8 cellular contexts compared by ENCODE assay signal in genomic region chr18:27685807-27686412, GRCh38.
A peak's percentile ranks its signal among the peaks of the same experiment; 100 is the strongest.
DNase-seq lines count a peak whose midpoint lies in the region; ATAC-seq and TF ChIP-seq lines count a peak whose summit lies in the region.

No MANE protein-coding gene starts in this region.

- no peak overlapping the region for H3K27ac Mint-ChIP-seq in activated CD4-positive, alpha-beta T cell treated with anti-CD3 and anti-CD28 coated beads for 36 hours
- no peak overlapping the region for H3K27ac Mint-ChIP-seq in neural crest cell (ENCODE audit: unreplicated experiment)
- no peak overlapping the region for H3K27ac Mint-ChIP-seq in CD8-positive, alpha-beta T cell

- no peaks in the 10 kb centered on the region for H3K27me3 ChIP-seq in CD8-positive, alpha-beta T cell (ENCODE audit: insufficient read depth, low read length)

- no peaks in the 10 kb centered on the region for H3K36me3 ChIP-seq in CD8-positive, alpha-beta T cell (ENCODE audit: insufficient read depth, low read length)

- peaks cover 10% of the 10 kb centered on the region for H3K9me3 Mint-ChIP-seq in activated CD4-positive, alpha-beta T cell treated with anti-CD3 and anti-CD28 coated beads for 36 hours (ENCODE audit: low read depth)
- H3K9me3 Mint-ChIP-seq in neural crest cell, result no peaks in the 10 kb centered on the region
- H3K9me3 Mint-ChIP-seq in CD8-positive, alpha-beta T cell, result peaks cover 14% of the 10 kb centered on the region

- H3K4me3 Mint-ChIP-seq in activated CD4-positive, alpha-beta T cell treated with anti-CD3 and anti-CD28 coated beads for 36 hours, result no peak overlapping the region
- no peak overlapping the region for H3K4me3 Mint-ChIP-seq in neural crest cell
- H3K4me3 Mint-ChIP-seq in CD8-positive, alpha-beta T cell, result no peak overlapping the region

- peak; percentile 91 for TF ChIP-seq CTCF in choroid plexus epithelial cell (conservative IDR thresholded peaks at IDR 0.05; ENCODE audit: low read depth, low read length)
- TF ChIP-seq CTCF in neural crest cell (conservative IDR thresholded peaks at IDR 0.05), result peak; percentile 93
- no peak for TF ChIP-seq CTCF in CD8-positive, alpha-beta T cell (IDR thresholded peaks at IDR 0.05)

- H3K27ac ChIP-seq in CD8-positive, alpha-beta T cell (ENCODE audit: low read depth, low read length), result no peak overlapping the region

- DNase-seq in activated CD4-positive, alpha-beta T cell treated with anti-CD3 and anti-CD28 coated beads for 36 hours, result peak; percentile 23
- DNase-seq in activated CD4-positive, alpha-beta T cell treated with anti-CD3 and anti-CD28 coated beads for 4 hours, result no peak
- DNase-seq in NCI-H146 treated with DMSO at 0.1 percent for 48 hours (lab: John Stamatoyannopoulos, UW; ENCODE audit: unreplicated experiment) (peak; percentile 8), choroid plexus epithelial cell (ENCODE audit: low read depth) (peak; percentile 80), neural crest cell (ENCODE audit: low read depth, low spot score) (peak; percentile 50)
- no peak for DNase-seq in CD8-positive, alpha-beta T cell

- intact Hi-C loops in activated CD4-positive, alpha-beta T cell treated with anti-CD3 and anti-CD28 coated beads for 36 hours (cut with DNase I, micrococcal nuclease), result loop anchor here in 1 of 2 experiments (5.0 kb wide), 1 partner anchor 501 kb away; no protein-coding TSS in a partner anchor
- intact Hi-C loops in CD8-positive, alpha-beta T cell (cut with DNase I, micrococcal nuclease), result no loop called here

- H3K36me3 Mint-ChIP-seq in activated CD4-positive, alpha-beta T cell treated with anti-CD3 and anti-CD28 coated beads for 36 hours (ENCODE audit: low read depth), result no peaks in the 10 kb centered on the region
- peaks cover 3% of the 10 kb centered on the region for H3K36me3 Mint-ChIP-seq in neural crest cell (ENCODE audit: low read depth)
- H3K36me3 Mint-ChIP-seq in CD8-positive, alpha-beta T cell, result no peaks in the 10 kb centered on the region

- no peak for ATAC-seq in activated CD4-positive, alpha-beta T cell treated with anti-CD3 and anti-CD28 coated beads for 36 hours
- ATAC-seq in GM21528 (IDR thresholded peaks at IDR 0.05; ENCODE audit: low FRiP score, unreplicated experiment) (no peak), HG03520 (IDR thresholded peaks at IDR 0.05; ENCODE audit: unreplicated experiment) (no peak)
- no peak for ATAC-seq in CD8-positive, alpha-beta T cell

- POLR2A ChIA-PET in activated CD4-positive, alpha-beta T cell treated with anti-CD3 and anti-CD28 coated beads for 36 hours (lab: Charles Lee), result no interaction called here
- POLR2A ChIA-PET in CD8-positive, alpha-beta T cell (lab: Charles Lee), result no interaction called here

- H3K4me3 ChIP-seq in choroid plexus epithelial cell (ENCODE audit: low read depth, low read length), result no peak overlapping the region
- H3K4me3 ChIP-seq in CD8-positive, alpha-beta T cell (ENCODE audit: low read depth, low read length), result no peak overlapping the region

- H3K9me3 ChIP-seq in CD8-positive, alpha-beta T cell (ENCODE audit: low read length), result no peaks in the 10 kb centered on the region

- H3K4me1 Mint-ChIP-seq in activated CD4-positive, alpha-beta T cell treated with anti-CD3 and anti-CD28 coated beads for 36 hours, result no peaks in the 10 kb centered on the region
- peaks cover 14% of the 10 kb centered on the region for H3K4me1 Mint-ChIP-seq in neural crest cell
- no peaks in the 10 kb centered on the region for H3K4me1 Mint-ChIP-seq in CD8-positive, alpha-beta T cell (ENCODE audit: low read depth)

- CTCF ChIA-PET in activated CD4-positive, alpha-beta T cell treated with anti-CD3 and anti-CD28 coated beads for 36 hours (lab: Charles Lee), result no interaction called here
- CTCF ChIA-PET in CD8-positive, alpha-beta T cell (lab: Charles Lee), result interaction anchor here (1.2 kb wide), 1 partner anchor 12 kb away, joined by 3 read pairs; no protein-coding TSS in a partner anchor

- H3K27me3 Mint-ChIP-seq in activated CD4-positive, alpha-beta T cell treated with anti-CD3 and anti-CD28 coated beads for 36 hours, result no peaks in the 10 kb centered on the region
- H3K27me3 Mint-ChIP-seq in neural crest cell (ENCODE audit: low read depth), result no peaks in the 10 kb centered on the region
- no peaks in the 10 kb centered on the region for H3K27me3 Mint-ChIP-seq in CD8-positive, alpha-beta T cell (ENCODE audit: low read depth)

- H3K4me1 ChIP-seq in CD8-positive, alpha-beta T cell (ENCODE audit: insufficient read depth, low read length), result no peaks in the 10 kb centered on the region

Comparison
In these comparisons a context has a peak if more than half of its experiments do, and no peak if none do; other contexts are left out.
1. DNase-seq: peak in activated CD4-positive, alpha-beta T cell treated with anti-CD3 and anti-CD28 coated beads for 36 hours (single experiment), NCI-H146 treated with DMSO at 0.1 percent for 48 hours (single experiment), choroid plexus epithelial cell (single experiment) and neural crest cell (single experiment); none in activated CD4-positive, alpha-beta T cell treated with anti-CD3 and anti-CD28 coated beads for 4 hours (0 of 2) and CD8-positive, alpha-beta T cell (0 of 7).